In genomic region chr5:34915139-34915855, GRCh38 we compare ENCODE assay signal across 8 cellular contexts. TPM values are rescaled to one million over a fixed set of nuclear protein-coding genes. Genes with fewer than 3 reads are reported as not detected.
A peak's percentile ranks its signal among the peaks of the same experiment; 100 is the strongest.
DNase-seq lines count a peak whose midpoint lies in the region; ATAC-seq and TF ChIP-seq lines count a peak whose summit lies in the region.

TSS of gene BRIX1 (plus strand) at chr5:34915711. CDS start at chr5:34915739, 28 bp downstream.
TSS of gene RAD1 (minus strand) at chr5:34915504. CDS start at chr5:34914892, 612 bp downstream.

- CTCF ChIA-PET in CD4-positive, alpha-beta memory T cell (lab: Charles Lee; ENCODE audit: partially characterized antibody), result interaction anchor here (0.7 to 4.0 kb wide), 9 partner anchors 9 to 79 kb away, joined by 3 to 33 read pairs (median 3); partner anchors contain the start of genes DNAJC21 and TTC23L

- H3K9me3 ChIP-seq in CD4-positive, alpha-beta memory T cell (ENCODE audit: control insufficient read depth in 1 of 2, low read length in 2 of 2), result no peaks in the 10 kb centered on the region
- H3K9me3 ChIP-seq in liver (ENCODE audit: control insufficient read depth in 4 of 4, low read length in 3 of 4), result no peaks in the 10 kb centered on the region

- peaks cover 19 to 37% (median 24%) of the 10 kb centered on the region in 4 donors for H3K4me1 Mint-ChIP-seq in CD4-positive, alpha-beta memory T cell

- peaks cover 19% of the 10 kb centered on the region for H3K36me3 ChIP-seq in CD4-positive, alpha-beta memory T cell (ENCODE audit: insufficient read depth, low read length)
- peaks cover 2 to 17% (median 9%) of the 10 kb centered on the region in 4 donors for H3K36me3 ChIP-seq in liver (ENCODE audit: control insufficient read depth in 4 of 4, insufficient read depth in 3 of 4, low read depth in 1 of 4, low read length in 3 of 4)

- peak; percentile 99 for ATAC-seq in GM19455 (IDR thresholded peaks at IDR 0.05; ENCODE audit: unreplicated experiment)

- intact Hi-C loops in CD4-positive, alpha-beta memory T cell (cut with micrococcal nuclease), result loop anchor here (1.0 to 5.0 kb wide), 6 partner anchors 9 to 1473 kb away; partner anchors contain the start of genes AMACR, DNAJC21, SKP2 and TARS1
- intact Hi-C loops in dorsolateral prefrontal cortex (cut with DNase I), result loop anchor here (1.0 to 10.0 kb wide), 2 partner anchors 14 to 1470 kb away; partner anchors contain the start of genes DNAJC21 (in 2 of the 2) and TARS1 (in 1 of the 2)

- POLR2A ChIA-PET in CD4-positive, alpha-beta memory T cell (lab: Charles Lee; ENCODE audit: partially characterized antibody), result interaction anchor here (0.7 to 5.4 kb wide), 15 partner anchors 9 to 1960 kb away, joined by 3 to 169 read pairs (median 3); partner anchors contain the start of genes AMACR, DNAJC21, NADK2 and TARS1

- under 1% methylated on average over 67 of the region's 67 CpGs for WGBS in liver

- H3K27ac Mint-ChIP-seq in CD4-positive, alpha-beta memory T cell, result peak within 1 kb of the TSS in 2 of 7 donors; percentile 68 to 81

- H3K4me3 Mint-ChIP-seq in CD4-positive, alpha-beta memory T cell, result peak within 1 kb of the TSS in 4 of 8 donors; percentile 52 to 69 (median 66)

- peak within 1 kb of the TSS; percentile 75 for H3K27ac ChIP-seq in CD4-positive, alpha-beta memory T cell (ENCODE audit: low read depth, low read length)
- peak within 1 kb of the TSS; percentile 22 to 96 (median 86) for H3K27ac ChIP-seq in dorsolateral prefrontal cortex
- H3K27ac ChIP-seq in liver (ENCODE audit: low read depth in 1 of 2, low read length in 2 of 2), result peak within 1 kb of the TSS; percentile 71 to 72

- peak; percentile 92 to 94 (median 94) for DNase-seq in CD4-positive, alpha-beta memory T cell
- DNase-seq in HK-2 (ENCODE audit: unreplicated experiment), result peak; percentile 97
- DNase-seq in NCI-H82 treated with DMSO at 0.1 percent for 48 hours (lab: John Stamatoyannopoulos, UW; ENCODE audit: unreplicated experiment), result peak; percentile 90
- peak; percentile 93 to 95 for DNase-seq in activated CD4-positive, alpha-beta T cell treated with anti-CD3 and anti-CD28 coated beads, Interleukin-2, amount 50 U/mL, for 48 hours
- DNase-seq in dorsolateral prefrontal cortex, result peak; percentile 93 to 98 (median 97)
- peak; percentile 95 for DNase-seq in stimulated activated CD4-positive, alpha-beta T cell treated with anti-CD3 and anti-CD28 coated beads, Interleukin-4, amount 100 ng/mL, for 24 hours

- peak within 1 kb of the TSS; percentile 83 to 90 for H3K9ac ChIP-seq in liver (ENCODE audit: low read depth in 1 of 2, low read length in 2 of 2)

- peaks cover 40% of the 10 kb centered on the region for H3K4me1 ChIP-seq in CD4-positive, alpha-beta memory T cell (ENCODE audit: insufficient read depth, low read length)
- peaks cover 2 to 30% (median 21%) of the 10 kb centered on the region in 4 donors for H3K4me1 ChIP-seq in liver (ENCODE audit: control insufficient read depth in 4 of 4, insufficient read depth in 4 of 4, low read length in 3 of 4)

- H3K36me3 Mint-ChIP-seq in CD4-positive, alpha-beta memory T cell, result peaks cover 17 to 28% of the 10 kb centered on the region in 2 donors

- H3K27me3 ChIP-seq in CD4-positive, alpha-beta memory T cell (ENCODE audit: insufficient read depth, low read length), result no peaks in the 10 kb centered on the region
- H3K27me3 ChIP-seq in dorsolateral prefrontal cortex (no peaks in the 10 kb centered on the region), liver (ENCODE audit: control insufficient read depth in 4 of 4, insufficient read depth in 4 of 4, low read length in 3 of 4) (no peaks in the 10 kb centered on the region)

- TF ChIP-seq CTCF in dorsolateral prefrontal cortex (IDR thresholded peaks at IDR 0.05 in 54 of 56, conservative IDR thresholded peaks at IDR 0.05 in 2 of 56; ENCODE audit: low read depth in 1 of 56, partially characterized antibody in 56 of 56) (peak in 55 of 56 donors; percentile 14 to 69 (median 46)), liver (IDR thresholded peaks at IDR 0.05; ENCODE audit: low read depth, low read length, missing input control) (peak; percentile 11)

- H3K27me3 Mint-ChIP-seq in CD4-positive, alpha-beta memory T cell, result no peaks in the 10 kb centered on the region

- TF ChIP-seq RAD21 in liver (IDR thresholded peaks at IDR 0.05), result peak; percentile 51 to 63

- no peaks in the 10 kb centered on the region for H3K9me3 Mint-ChIP-seq in CD4-positive, alpha-beta memory T cell

- H3K4me3 ChIP-seq in CD4-positive, alpha-beta memory T cell (ENCODE audit: low read length in 2 of 2), result peak within 1 kb of the TSS; percentile 84 to 95
- peak within 1 kb of the TSS; percentile 65 to 100 (median 94) for H3K4me3 ChIP-seq in dorsolateral prefrontal cortex
- peak within 1 kb of the TSS; percentile 89 to 96 (median 94) for H3K4me3 ChIP-seq in liver (ENCODE audit: low read depth in 1 of 3, low read length in 3 of 3)

TF ChIP-seq in liver, 16 proteins besides CTCF, POLR2A, EP300 and RAD21:
- peak; percentile 75 for TF ChIP-seq ATF3 (IDR thresholded peaks at IDR 0.05)
- TF ChIP-seq TAF1 (conservative IDR thresholded peaks at IDR 0.05), result peak; percentile 90
- peak; percentile 72 to 97 for TF ChIP-seq GABPA (IDR thresholded peaks at IDR 0.05 in 1 of 2, conservative IDR thresholded peaks at IDR 0.05 in 1 of 2)
- TF ChIP-seq JUND (IDR thresholded peaks at IDR 0.05), result peak; percentile 37 to 60
- peak; percentile 47 for TF ChIP-seq FOXA2 (IDR thresholded peaks at IDR 0.05)
- peak; percentile 55 to 63 for TF ChIP-seq RXRA (IDR thresholded peaks at IDR 0.05)
- TF ChIP-seq NR2F2 (IDR thresholded peaks at IDR 0.05), result peak; percentile 73
- peak; percentile 75 for TF ChIP-seq SP1 (IDR thresholded peaks at IDR 0.05)
- peak; percentile 96 for TF ChIP-seq ZBTB33 (IDR thresholded peaks at IDR 0.05)
- TF ChIP-seq YY1 (IDR thresholded peaks at IDR 0.05), result peak; percentile 99
- peak; percentile 56 to 82 for TF ChIP-seq EGR1 (IDR thresholded peaks at IDR 0.05; ENCODE audit: low read depth in 2 of 2)
- no peak for TF ChIP-seq HNF4G (IDR thresholded peaks at IDR 0.05)
- TF ChIP-seq FOXA1 (IDR thresholded peaks at IDR 0.05), result no peak
- peak; percentile 84 for TF ChIP-seq REST (IDR thresholded peaks at IDR 0.05)
- TF ChIP-seq MAX (IDR thresholded peaks at IDR 0.05), result peak; percentile 93
- peak; percentile 45 to 46 for TF ChIP-seq HNF4A (conservative IDR thresholded peaks at IDR 0.05)

RNA-seq across cellular contexts. Expression of gene BRIX1, which starts in this region (rescaled TPM):
- total RNA-seq in CD4-positive, alpha-beta memory T cell, result 10 to 100 TPM; 27.1 to 30.9 TPM
- 10 to 100 TPM; 50.2 to 63.9 TPM for polyA plus RNA-seq in CD4-positive, alpha-beta memory T cell
- 10 to 100 TPM in 119 of 120 experiments, 1 to 10 TPM in 1; 9.9 to 27.7 (median 18.0) TPM for total RNA-seq in dorsolateral prefrontal cortex
- total RNA-seq in liver, result 10 to 100 TPM; 10.2 to 15.7 TPM
- polyA plus RNA-seq in liver, result 10 to 100 TPM in 1 of 2 donors, 1 to 10 TPM in 1; 6.7 to 10.9 TPM

RNA-seq across cellular contexts. Expression of gene RAD1, which starts in this region (rescaled TPM):
- total RNA-seq in CD4-positive, alpha-beta memory T cell, result 10 to 100 TPM; 22.7 to 26.3 TPM
- polyA plus RNA-seq in CD4-positive, alpha-beta memory T cell, result 10 to 100 TPM; 16.2 to 21.8 TPM
- 10 to 100 TPM; 11.2 to 31.2 (median 21.8) TPM for total RNA-seq in dorsolateral prefrontal cortex
- total RNA-seq in liver, result 10 to 100 TPM; 11.1 to 17.5 TPM
- 1 to 10 TPM; 7.2 to 7.4 TPM for polyA plus RNA-seq in liver

Comparison
In these comparisons a context has a peak if more than half of its experiments do, and no peak if none do; other contexts are left out.
1. Peak in every context shown above with its lines: DNase-seq, ATAC-seq, H3K4me3 ChIP-seq and H3K27ac ChIP-seq.
2. RNA of gene BRIX1 (polyA plus RNA-seq): 50.2 to 63.9 TPM in CD4-positive, alpha-beta memory T cell; 6.7 to 10.9 TPM in liver; every median in the first group is over 4 times any median in the second.